ENCODE assay signal across 23 cellular contexts in genomic region chr13:102020611-102021216, GRCh38.
DNase-seq lines count a peak whose midpoint lies in the region; ATAC-seq and TF ChIP-seq lines count a peak whose summit lies in the region.
"Had no signal": no experiment of that assay in that cellular context is flagged by ENCODE, and none has a peak within 500 bp of the region (broad histone marks: within the 10 kb centered on the region; RNA-seq: fewer than 3 reads in every experiment).

No MANE protein-coding gene starts in this region.

- no peaks in the 10 kb centered on the region for H3K4me1 ChIP-seq in left lung
- H3K4me1 ChIP-seq in OCI-LY7 (ENCODE audit: insufficient read depth, low read length, poor library complexity, severe bottlenecking), result no peaks in the 10 kb centered on the region
- H3K4me1 ChIP-seq: adrenal gland, esophagus squamous epithelium had no signal

- H3K27me3 ChIP-seq in brain microvascular endothelial cell (replicated peaks), result no peaks in the 10 kb centered on the region
- no peaks in the 10 kb centered on the region for H3K27me3 ChIP-seq in left lung
- H3K27me3 ChIP-seq: adrenal gland, esophagus squamous epithelium, neutrophil had no signal

- ATAC-seq in left lung (peak; percentile 66), HG03460 (IDR thresholded peaks at IDR 0.05; ENCODE audit: unreplicated experiment) (no peak), GM18520 (IDR thresholded peaks at IDR 0.05; ENCODE audit: unreplicated experiment) (no peak)
- ATAC-seq: activated CD4-positive, CD25-positive, alpha-beta regulatory T cell treated with anti-CD3 and anti-CD28 coated beads, Interleukin-2, amount 50 U/mL, for 24 hours; activated CD8-positive, alpha-beta T cell treated with anti-CD3 and anti-CD28 coated beads for 36 hours had no signal

- H3K9me2 ChIP-seq in OCI-LY7 (ENCODE audit: insufficient read depth, low read length), result no peaks in the 10 kb centered on the region

- peaks cover 0 to 29% of the 10 kb centered on the region in 2 donors for H3K9me3 ChIP-seq in left lung
- no peaks in the 10 kb centered on the region for H3K9me3 ChIP-seq in OCI-LY7 (ENCODE audit: low read length)
- H3K9me3 ChIP-seq: neutrophil had no signal

- intact Hi-C loops in left lung (cut with DNase I), result no loop called here
- intact Hi-C loops in OCI-LY7 (cut with micrococcal nuclease; ENCODE audit: unreplicated experiment), result no loop called here

- H3K4me3 ChIP-seq in brain microvascular endothelial cell (ENCODE audit: low read depth, low read length) (no peak overlapping the region), left lung (no peak overlapping the region), OCI-LY7 (ENCODE audit: low read depth, low read length, poor library complexity, severe bottlenecking) (no peak overlapping the region)
- H3K4me3 ChIP-seq: adrenal gland, esophagus squamous epithelium, smooth muscle cell, thoracic aorta had no signal

- peak; percentile 73 for DNase-seq in Daoy (ENCODE audit: low read depth)
- peak; percentile 21 for DNase-seq in NCI-H524 treated with DMSO at 0.1 percent for 48 hours (lab: John Stamatoyannopoulos, UW)
- peak; percentile 80 for DNase-seq in brain microvascular endothelial cell
- no peak for DNase-seq in left lung
- no peak for DNase-seq in NK-92 treated with Interleukin-12 subunit alpha and Interleukin-12 subunit beta, amount 100 ng/mL, for 24 hours (lab: John Stamatoyannopoulos, UW)
- DNase-seq in OCI-LY7 (ENCODE audit: low spot score), result no peak
- DNase-seq: activated CD8-positive, alpha-beta T cell treated with anti-CD3 and anti-CD28 coated beads for 36 hours; activated gamma-delta T cell treated with Interleukin-2 at 50 U/mL for 16 hours; activated T-cell treated with anti-CD3 and anti-CD28 coated beads for 4 hours; adrenal gland; effector CD8-positive, alpha-beta T cell; esophagus squamous epithelium; NCI-H1105 treated with DMSO at 0.1 percent for 48 hours; NCI-H2081; NCI-H510A treated with DMSO at 0.1 percent for 48 hours; stimulated activated CD4-positive, alpha-beta T cell treated with anti-CD3 and anti-CD28 coated beads, Interleukin-2, amount 100 ng/mL, for 48 hours; stimulated activated naive CD4-positive, alpha-beta T cell treated with Interleukin-2 at 50 U/mL for 16 hours had no signal

- CTCF ChIA-PET in OCI-LY7 (lab: Charles Lee; ENCODE audit: unreplicated experiment), result no interaction called here

- POLR2A ChIA-PET in OCI-LY7 (lab: Charles Lee), result no interaction called here

- H3K4me2 ChIP-seq in OCI-LY7 (ENCODE audit: low read length), result no peak overlapping the region
- H3K4me2 ChIP-seq: smooth muscle cell had no signal

- in situ Hi-C loops in brain microvascular endothelial cell (cut with HindIII; ENCODE audit: low pct_ligation_motif_present, low sequenced_read_pairs), result no loop called here

- H3K36me3 ChIP-seq in brain microvascular endothelial cell (replicated peaks), result no peaks in the 10 kb centered on the region
- no peaks in the 10 kb centered on the region for H3K36me3 ChIP-seq in left lung
- H3K36me3 ChIP-seq in OCI-LY7 (ENCODE audit: insufficient read depth, low read length), result no peaks in the 10 kb centered on the region
- H3K36me3 ChIP-seq: adrenal gland, esophagus squamous epithelium, neutrophil, thoracic aorta had no signal

- H4K20me1 ChIP-seq in OCI-LY7 (ENCODE audit: insufficient read depth, low read length), result no peaks in the 10 kb centered on the region

- no peaks in the 10 kb centered on the region for H3K79me2 ChIP-seq in OCI-LY7 (ENCODE audit: insufficient read depth, low read depth, low read length)

- no TSS peak for BruUV-seq in OCI-LY7 (replicated peaks; lab: Mats Ljungman, UMichigan)

- H2AFZ ChIP-seq in OCI-LY7 (ENCODE audit: low read length), result no peak overlapping the region

- TF ChIP-seq CTCF in brain microvascular endothelial cell (IDR thresholded peaks at IDR 0.05; ENCODE audit: low read depth, low read length, missing control alignments) (no peak), left lung (IDR thresholded peaks at IDR 0.05) (no peak), OCI-LY7 (conservative IDR thresholded peaks at IDR 0.05; ENCODE audit: low read length) (no peak)

- H3K27ac ChIP-seq in brain microvascular endothelial cell (no peak overlapping the region), left lung (no peak overlapping the region), OCI-LY7 (ENCODE audit: low read depth, low read length, poor library complexity, severe bottlenecking) (no peak overlapping the region)
- H3K27ac ChIP-seq: adrenal gland, esophagus squamous epithelium, neutrophil, thoracic aorta had no signal

Comparison
In these comparisons a context has a peak if more than half of its experiments do, and no peak if none do; other contexts are left out.
1. DNase-seq: peak in Daoy (single experiment), NCI-H524 treated with DMSO at 0.1 percent for 48 hours (single experiment) and brain microvascular endothelial cell (single experiment); none in left lung (0 of 2), NK-92 treated with Interleukin-12 subunit alpha and Interleukin-12 subunit beta, amount 100 ng/mL, for 24 hours (single experiment) and OCI-LY7 (single experiment).